Comparison of ENCODE assay signal across 8 cellular contexts in genomic region chr11:7665473-7666291, GRCh38. TPM values are rescaled to one million over a fixed set of nuclear protein-coding genes. Genes with fewer than 3 reads are reported as not detected.
A peak's percentile ranks its signal among the peaks of the same experiment; 100 is the strongest.
DNase-seq lines count a peak whose midpoint lies in the region; ATAC-seq and TF ChIP-seq lines count a peak whose summit lies in the region.

No MANE protein-coding gene starts in this region.

- no peak overlapping the region for H3K27ac ChIP-seq in SU-DHL-6 (ENCODE audit: low read depth, low read length)

- no peak overlapping the region for H3K4me3 ChIP-seq in SU-DHL-6 (ENCODE audit: insufficient read depth, low read length, poor library complexity, severe bottlenecking)
- no peak overlapping the region for H3K4me3 ChIP-seq in adipocyte (ENCODE audit: low read length)
- H3K4me3 ChIP-seq in skeletal muscle cell (ENCODE audit: low read depth, low read length) = no peak overlapping the region

- peak; percentile 96 for TF ChIP-seq CTCF in GM12872 (IDR thresholded peaks at IDR 0.05; ENCODE audit: insufficient read depth, low read depth, low read length)
- TF ChIP-seq CTCF in SU-DHL-6 (IDR thresholded peaks at IDR 0.05; ENCODE audit: insufficient read depth, low read length, poor library complexity, severe bottlenecking) = peak; percentile 96

- no peak overlapping the region for H2AFZ ChIP-seq in SU-DHL-6 (ENCODE audit: low read depth, low read length, severe bottlenecking)

- no peaks in the 10 kb centered on the region for H3K4me1 ChIP-seq in adipocyte (ENCODE audit: control insufficient read depth, insufficient read depth, low read length)

- ATAC-seq in left ventricle myocardium superior = peak; percentile 94

- H3K36me3 ChIP-seq in SU-DHL-6 (ENCODE audit: low read length) = no peaks in the 10 kb centered on the region
- peaks cover 6% of the 10 kb centered on the region for H3K36me3 ChIP-seq in adipocyte (ENCODE audit: control insufficient read depth, insufficient read depth, low read length, severe bottlenecking)

- H3K4me2 ChIP-seq in SU-DHL-6 (ENCODE audit: low read depth, low read length, poor library complexity, severe bottlenecking) = no peak overlapping the region

- H3K9me2 ChIP-seq in SU-DHL-6 (replicated peaks; ENCODE audit: insufficient read depth, low read length) = no peaks in the 10 kb centered on the region

- H3K9me3 ChIP-seq in SU-DHL-6 (ENCODE audit: insufficient read depth, low read length) (no peaks in the 10 kb centered on the region), adipocyte (ENCODE audit: control insufficient read depth, low read length) (no peaks in the 10 kb centered on the region)

- DNase-seq in H4 (ENCODE audit: low spot score) = peak; percentile 81
- DNase-seq in Kasumi-1 (lab: John Stamatoyannopoulos, UW) = peak; percentile 49 to 60
- DNase-seq in adipocyte (ENCODE audit: low read depth) = peak; percentile 79
- peak; percentile 80 for DNase-seq in left ventricle myocardium superior
- peak; percentile 18 for DNase-seq in skeletal muscle cell (ENCODE audit: low read depth)
- no peak for DNase-seq in putamen (ENCODE audit: low spot score)

- intact Hi-C loops in left ventricle myocardium superior (cut with micrococcal nuclease) = loop anchor here (5.0 kb wide), 1 partner anchor 93 kb away; no protein-coding TSS in a partner anchor

- H3K27me3 ChIP-seq in SU-DHL-6 (ENCODE audit: low read length) (no peaks in the 10 kb centered on the region), adipocyte (replicated peaks; ENCODE audit: control insufficient read depth, insufficient read depth, low read length) (no peaks in the 10 kb centered on the region)

- H4K20me1 ChIP-seq in SU-DHL-6 (ENCODE audit: low read depth, low read length) = no peaks in the 10 kb centered on the region

- no peak overlapping the region for H3K9ac ChIP-seq in SU-DHL-6 (ENCODE audit: low read length)
- H3K9ac ChIP-seq in adipocyte (ENCODE audit: low read length) = no peak overlapping the region

- H3K79me2 ChIP-seq in SU-DHL-6 (ENCODE audit: insufficient read depth, low read length) = no peaks in the 10 kb centered on the region

- H3F3A ChIP-seq in SU-DHL-6 (ENCODE audit: insufficient read depth) = no peaks in the 10 kb centered on the region

RNA-seq across cellular contexts. Expression of gene CYB5R2, which starts 7.6 kb away (rescaled TPM):
- not detected in 2 replicates for total RNA-seq in H4 (2014; rRNA removed; shearing (Covaris generic))
- total RNA-seq in left ventricle myocardium superior = 1.2 TPM

RNA-seq across cellular contexts. Expression of gene OVCH2, which starts 40.6 kb away (rescaled TPM):
- 0.43 TPM in 1 of 2 replicates, not detected in the other for total RNA-seq in H4 (2014; rRNA removed; shearing (Covaris generic))
- total RNA-seq in left ventricle myocardium superior = not detected
